ENCODE assay signal across 1 cellular context in the genomic region with DNA sequence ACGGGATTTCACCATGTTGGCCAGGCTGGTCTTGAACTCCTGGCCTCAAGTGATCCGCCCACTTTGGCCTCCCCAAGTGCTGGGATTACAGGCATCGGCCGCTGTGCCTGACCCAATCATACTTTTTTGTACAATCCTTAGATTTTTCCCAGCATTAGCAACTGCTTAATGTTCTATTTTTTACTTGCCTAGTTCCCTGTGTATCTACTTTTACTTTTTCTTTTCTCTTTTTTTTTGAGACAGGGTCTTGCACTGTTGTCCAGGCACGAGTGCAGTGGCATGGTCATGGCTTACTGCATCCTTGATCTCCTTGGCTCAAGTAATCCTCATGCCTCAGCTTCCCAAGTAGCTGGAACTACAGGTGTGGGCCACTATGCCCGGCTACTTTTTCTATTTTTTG.
TF ChIP-seq lines count a peak whose summit lies in the region.

No MANE protein-coding gene starts in this region.

TF ChIP-seq in K562, 482 proteins besides CTCF, POLR2A, EP300 and RAD21:
- TF ChIP-seq NR2F6 (CRISPR knock-in tag; IDR thresholded peaks at IDR 0.05) = no peak
- TF ChIP-seq ZNF121 (CRISPR knock-in tag; conservative IDR thresholded peaks at IDR 0.05) = peak; percentile 88
